ENCODE assay signal across 1 cellular context in the genomic region with DNA sequence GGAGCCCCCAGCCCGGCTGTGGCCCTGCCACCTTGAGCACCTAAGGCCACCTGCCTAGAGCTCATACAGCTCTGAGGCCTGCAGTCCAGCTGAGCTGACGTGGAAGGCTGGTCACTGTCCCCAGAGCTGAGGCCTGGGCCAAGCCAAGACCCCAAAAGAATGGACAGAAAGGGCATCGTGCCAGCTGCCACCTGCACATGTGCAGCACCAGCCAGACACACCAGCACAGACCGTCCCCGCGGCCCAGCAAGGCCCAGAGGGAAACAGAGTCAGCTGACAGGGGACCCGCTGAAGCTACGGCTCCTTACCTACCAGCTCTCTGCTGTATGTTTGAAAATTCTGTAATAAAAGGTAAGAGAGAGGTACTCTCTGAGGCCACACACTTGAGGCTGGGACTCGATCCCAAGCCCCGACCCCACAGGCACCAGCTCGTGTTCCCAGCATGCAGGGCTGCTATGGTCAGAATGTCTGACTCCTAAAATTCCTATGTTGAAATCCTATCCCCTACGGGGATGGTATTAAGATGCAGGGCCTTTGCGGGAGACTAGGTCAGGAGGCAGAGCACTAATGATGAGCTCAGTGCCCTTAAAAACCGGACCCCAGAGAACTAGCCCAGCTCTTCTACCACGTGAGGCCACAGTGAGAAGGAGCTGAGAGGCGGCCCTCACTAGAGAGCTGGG.
TF ChIP-seq lines count a peak whose summit lies in the region.

No MANE protein-coding gene starts in this region.

TF ChIP-seq in GM23338, 12 proteins besides CTCF, POLR2A, EP300 and RAD21 (continued from another document):
- TF ChIP-seq ZNF462 (CRISPR knock-in tag; IDR thresholded peaks at IDR 0.05) (no peak), CREB1 (CRISPR knock-in tag; IDR thresholded peaks at IDR 0.05; ENCODE audit: low read depth) (no peak), ZNF331 (CRISPR knock-in tag; IDR thresholded peaks at IDR 0.05; ENCODE audit: low read depth) (no peak), JUNB (IDR thresholded peaks at IDR 0.05; ENCODE audit: unreplicated experiment) (no peak), STAT1 (IDR thresholded peaks at IDR 0.05; ENCODE audit: unreplicated experiment) (no peak), EZH2 (IDR thresholded peaks at IDR 0.05; ENCODE audit: low read depth, unreplicated experiment) (no peak), ZNF114 (CRISPR knock-in tag; IDR thresholded peaks at IDR 0.05) (no peak)
